1 cellular context compared by ENCODE assay signal in genomic region chr10:75619636-75620035, GRCh38.
TF ChIP-seq lines count a peak whose summit lies in the region.

No MANE protein-coding gene starts in this region.

TF ChIP-seq in HepG2, 621 proteins besides CTCF, POLR2A, EP300 and RAD21 (continued from another document):
- TF ChIP-seq ZNF280D (CRISPR knock-in tag; IDR thresholded peaks at IDR 0.05): peak; percentile 51; the same call in 1 of the 2 replicates
- TF ChIP-seq ZNF382 (CRISPR knock-in tag; IDR thresholded peaks at IDR 0.05; ENCODE audit: borderline replicate concordance): no peak
- peak; percentile 33; the same call in 1 of the 2 replicates for TF ChIP-seq GATAD2A (CRISPR knock-in tag; IDR thresholded peaks at IDR 0.05)
- peak; percentile 49 for TF ChIP-seq HNF4G (IDR thresholded peaks at IDR 0.05; ENCODE audit: borderline replicate concordance, low read depth, low read length)
- TF ChIP-seq HNF4G (CRISPR knock-in tag; IDR thresholded peaks at IDR 0.05; ENCODE audit: borderline replicate concordance, low read depth): no peak
- TF ChIP-seq ZNF275 (CRISPR knock-in tag; IDR thresholded peaks at IDR 0.05; ENCODE audit: borderline replicate concordance): no peak
- TF ChIP-seq HNF4A (CRISPR knock-in tag; IDR thresholded peaks at IDR 0.05): peak; percentile 79
- TF ChIP-seq THAP9 (CRISPR knock-in tag; IDR thresholded peaks at IDR 0.05; ENCODE audit: borderline replicate concordance): no peak
- no peak for TF ChIP-seq ZBTB49 (CRISPR knock-in tag; IDR thresholded peaks at IDR 0.05; ENCODE audit: borderline replicate concordance)
- TF ChIP-seq PHF8 (CRISPR knock-in tag; IDR thresholded peaks at IDR 0.05): no peak
- 0 out of 2 replicates have a peak, but pooled peaks have one; percentile 36 for TF ChIP-seq REPIN1 (CRISPR knock-in tag; IDR thresholded peaks at IDR 0.05; ENCODE audit: borderline replicate concordance, low read depth)
- TF ChIP-seq RFXAP (CRISPR knock-in tag; IDR thresholded peaks at IDR 0.05; ENCODE audit: borderline replicate concordance): no peak
- TF ChIP-seq ZBTB14 (CRISPR knock-in tag; IDR thresholded peaks at IDR 0.05): no peak
- peak; percentile 75 for TF ChIP-seq ESRRA (CRISPR knock-in tag; IDR thresholded peaks at IDR 0.05; ENCODE audit: low read depth)
- peak; percentile 66; the same call in 1 of the 2 replicates for TF ChIP-seq CEBPB (IDR thresholded peaks at IDR 0.05; ENCODE audit: borderline replicate concordance, low read depth, low read length)
- peak; percentile 63; the same call in 1 of the 2 replicates for TF ChIP-seq ZMYM3 (CRISPR knock-in tag; IDR thresholded peaks at IDR 0.05)
- peak; percentile 53; the same call in 1 of the 2 replicates for TF ChIP-seq CEBPG (CRISPR knock-in tag; IDR thresholded peaks at IDR 0.05)
- TF ChIP-seq ZMYM4 (CRISPR knock-in tag; IDR thresholded peaks at IDR 0.05): peak; percentile 65
- no peak for TF ChIP-seq FOXP4 (CRISPR knock-in tag; IDR thresholded peaks at IDR 0.05)
- no peak for TF ChIP-seq RXRB (CRISPR knock-in tag; IDR thresholded peaks at IDR 0.05; ENCODE audit: borderline replicate concordance)
- TF ChIP-seq ZNF251 (CRISPR knock-in tag; IDR thresholded peaks at IDR 0.05): no peak
- no peak for TF ChIP-seq HMGA1 (CRISPR knock-in tag; conservative IDR thresholded peaks at IDR 0.05)
- TF ChIP-seq TARDBP (CRISPR knock-in tag; IDR thresholded peaks at IDR 0.05): peak; percentile 24; the same call in 1 of the 2 replicates
